ENCODE assay signal across 24 cellular contexts in genomic region chr2:140565756-140566155, GRCh38.
"Had no signal": no experiment of that assay in that cellular context is flagged by ENCODE, and none has a peak within 500 bp of the region (broad histone marks: within the 10 kb centered on the region; RNA-seq: fewer than 3 reads in every experiment).

No MANE protein-coding gene starts in this region.

- H3K27me3 ChIP-seq: cardiac muscle cell, Peyer's patch, SJCRH30 had no signal

- H3K4me2 ChIP-seq: SK-N-SH had no signal

- DNase-seq: activated CD4-positive, alpha-beta memory T cell treated with anti-CD3 and anti-CD28 coated beads, Interleukin-2, amount 10 ng/mL, durations not matched to agents 7 days and 5 days; activated CD4-positive, alpha-beta T cell treated with anti-CD3 and anti-CD28 coated beads for 36 hours; activated CD4-positive, alpha-beta T cell treated with anti-CD3 and anti-CD28 coated beads, Interleukin-2, amount 50 U/mL, for 1 hour; activated gamma-delta T cell; activated naive CD4-positive, alpha-beta T cell treated with anti-CD3 and anti-CD28 coated beads for 36 hours; activated T-cell treated with anti-CD3 and anti-CD28 coated beads for 4 hours; activated T-cell treated with anti-CD3 and anti-CD28 coated beads, Interleukin-2, amount 50 U/mL, for 48 hours; amygdala; Karpas-422; MM.1S; NCI-H1105 treated with DMSO at 0.1 percent for 48 hours; NCI-H1436 treated with DMSO at 0.1 percent for 48 hours; NCI-H187 treated with DMSO at 0.1 percent for 48 hours; NCI-H345; NCI-H510A; NCI-H526 treated with DMSO at 0.1 percent for 48 hours; Peyer's patch; Right ventricle myocardium superior; SJCRH30; SK-N-SH; T-helper 1 cell had no signal

- H3K9ac ChIP-seq: SK-N-SH had no signal

- H3K27ac ChIP-seq: cardiac muscle cell, Peyer's patch, RWPE1, SJCRH30, VCaP had no signal

- H3K4me1 ChIP-seq: Peyer's patch, SJCRH30 had no signal

- H3K4me3 ChIP-seq: cardiac muscle cell, Peyer's patch, SJCRH30 had no signal

- H3K36me3 ChIP-seq: cardiac muscle cell, Peyer's patch, SJCRH30 had no signal
